In genomic region chr12:6869049-6870021, GRCh38 we compare ENCODE assay signal across 8 cellular contexts. TPM values are rescaled to one million over a fixed set of nuclear protein-coding genes. Genes with fewer than 3 reads are reported as not detected.
DNase-seq lines count a peak whose midpoint lies in the region; ATAC-seq and TF ChIP-seq lines count a peak whose summit lies in the region.

No MANE protein-coding gene starts in this region.

- POLR2A ChIA-PET in SK-N-SH (lab: Yijun Ruan, JAX) = interaction anchor here (0.6 to 2.6 kb wide), 15 partner anchors 10 to 146 kb away, joined by 3 to 19 read pairs (median 4); partner anchors contain the start of genes C12orf57, CDCA3, COPS7A and MLF2

- peak; percentile 73 for TF ChIP-seq RAD21 in SK-N-SH (IDR thresholded peaks at IDR 0.05; ENCODE audit: low read length)

- CTCF ChIA-PET in SK-N-SH (lab: Yijun Ruan, JAX) = interaction anchor here (0.6 to 10.9 kb wide), 35 partner anchors 9 to 318 kb away, joined by 3 to 164 read pairs (median 5); partner anchors contain the start of genes C12orf57, CDCA3, ENO2 and LRRC23

- no peak overlapping the region for H2AFZ ChIP-seq in SK-N-SH (ENCODE audit: low read depth)

- peaks cover 56% of the 10 kb centered on the region for H3K4me1 Mint-ChIP-seq in activated naive CD8-positive, alpha-beta T cell (ENCODE audit: low read depth)
- peaks cover 31% of the 10 kb centered on the region for H3K4me1 Mint-ChIP-seq in type B pancreatic cell (ENCODE audit: unreplicated experiment)

- no peaks in the 10 kb centered on the region for H3K9me2 ChIP-seq in SK-N-SH

- H3K4me1 ChIP-seq in SK-N-SH (ENCODE audit: control insufficient read depth in 1 of 2, insufficient read depth in 2 of 2, low read depth in 1 of 2, low read length in 1 of 2) = peaks cover 34 to 46% of the 10 kb centered on the region in 2 experiments
- peaks cover 32 to 65% (median 56%) of the 10 kb centered on the region in 9 donors for H3K4me1 ChIP-seq in heart right ventricle

- H3K9me3 ChIP-seq in SK-N-SH = no peaks in the 10 kb centered on the region
- no peaks in the 10 kb centered on the region for H3K9me3 ChIP-seq in heart right ventricle

- H3K27me3 Mint-ChIP-seq in activated naive CD8-positive, alpha-beta T cell = no peaks in the 10 kb centered on the region
- H3K27me3 Mint-ChIP-seq in type B pancreatic cell = no peaks in the 10 kb centered on the region

- peak overlapping the region; percentile 84 for H3K27ac Mint-ChIP-seq in activated naive CD8-positive, alpha-beta T cell
- H3K27ac Mint-ChIP-seq in type B pancreatic cell = peak overlapping the region; percentile 94

- TF ChIP-seq CTCF in SK-N-SH (IDR thresholded peaks at IDR 0.05) = peak; percentile 91
- TF ChIP-seq CTCF in heart right ventricle (IDR thresholded peaks at IDR 0.05) = peak; percentile 81 to 95 (median 92)
- peak; percentile 95 for TF ChIP-seq CTCF in type B pancreatic cell (conservative IDR thresholded peaks at IDR 0.05)

- H4K20me1 ChIP-seq in SK-N-SH (ENCODE audit: insufficient read depth) = peaks cover 44% of the 10 kb centered on the region

- no peaks in the 10 kb centered on the region for H3K9me3 Mint-ChIP-seq in activated naive CD8-positive, alpha-beta T cell (ENCODE audit: low read depth)
- no peaks in the 10 kb centered on the region for H3K9me3 Mint-ChIP-seq in type B pancreatic cell

- H3K4me3 ChIP-seq in SK-N-SH (ENCODE audit: low read depth in 2 of 2, low read length in 1 of 2) (peak overlapping the region; percentile 91 to 99), heart right ventricle (peak overlapping the region; percentile 81 to 100 (median 98))

- 40% methylated on average over 9 of the region's 12 CpGs for WGBS in SK-N-SH (ENCODE audit: low lambda C conversion rate)
- 31 to 32% methylated on average over 12 of the region's 12 CpGs for WGBS in heart right ventricle, 2 donors

- H3K4me3 Mint-ChIP-seq in activated naive CD8-positive, alpha-beta T cell = peak overlapping the region; percentile 93
- H3K4me3 Mint-ChIP-seq in type B pancreatic cell = peak overlapping the region; percentile 97

- no peak for TF ChIP-seq EP300 in SK-N-SH (IDR thresholded peaks at IDR 0.05; ENCODE audit: borderline replicate concordance in 1 of 2, low read depth in 1 of 2, low read length in 1 of 2)

- intact Hi-C loops in heart right ventricle (cut with DNase I) (loop anchor here in 4 of 10 donors (2.0 to 10.0 kb wide), 5 partner anchors 58 to 98 kb away; partner anchors contain the start of genes ATN1 (in 1 of the 4), C12orf57 (in 1 of the 4) and RNU7-1 (in 1 of the 4)), posterior cingulate gyrus (cut with DNase I) (no loop called here)

- peaks cover 41% of the 10 kb centered on the region for H3F3A ChIP-seq in SK-N-SH (replicated peaks; ENCODE audit: insufficient read depth)

- H3K27ac ChIP-seq in SK-N-SH (ENCODE audit: low read depth in 2 of 2, low read length in 1 of 2) (peak overlapping the region; percentile 84 to 95; a peak in 2 of 4 replicates), heart right ventricle (peak overlapping the region in 9 of 10 donors; percentile 98 to 100 (median 100))

- peak; percentile 71 for DNase-seq in EL
- peak; percentile 94 for DNase-seq in NAMALWA (ENCODE audit: low spot score)
- DNase-seq in SK-N-SH = peak; percentile 82
- DNase-seq in heart right ventricle = peak; percentile 71 to 78
- peak; percentile 48 to 96 (median 80) for DNase-seq in posterior cingulate gyrus
- peak; percentile 90 for DNase-seq in type B pancreatic cell (ENCODE audit: extremely low spot score, unreplicated experiment)

- H3K9ac ChIP-seq in SK-N-SH = peak overlapping the region; percentile 100

- peaks cover 3% of the 10 kb centered on the region for H3K36me3 Mint-ChIP-seq in activated naive CD8-positive, alpha-beta T cell
- H3K36me3 Mint-ChIP-seq in type B pancreatic cell = peaks cover 36% of the 10 kb centered on the region

- ATAC-seq in heart right ventricle = peak in 2 of 8 donors; percentile 1 to 4
- no peak for ATAC-seq in GM19328 (IDR thresholded peaks at IDR 0.05; ENCODE audit: unreplicated experiment)

- H3K79me2 ChIP-seq in SK-N-SH (ENCODE audit: insufficient read depth) = peaks cover 57% of the 10 kb centered on the region

- no peaks in the 10 kb centered on the region for H3K27me3 ChIP-seq in SK-N-SH (ENCODE audit: insufficient read depth)
- no peaks in the 10 kb centered on the region for H3K27me3 ChIP-seq in heart right ventricle

- H3K36me3 ChIP-seq in SK-N-SH (replicated peaks in 1 of 2; ENCODE audit: control insufficient read depth in 1 of 2, insufficient read depth in 2 of 2, low read length in 1 of 2) (peaks cover 16 to 30% of the 10 kb centered on the region in 2 experiments), heart right ventricle (peaks cover 0 to 50% (median 26%) of the 10 kb centered on the region in 9 donors)

- H3K4me2 ChIP-seq in SK-N-SH = peak overlapping the region; percentile 99

TF ChIP-seq in SK-N-SH, 30 proteins besides CTCF, POLR2A, EP300 and RAD21:
- TF ChIP-seq SMC3 (IDR thresholded peaks at IDR 0.05; ENCODE audit: low read depth, low read length) (peak; percentile 42), RCOR1 (IDR thresholded peaks at IDR 0.05; ENCODE audit: low read length) (no peak), SIN3A (IDR thresholded peaks at IDR 0.05; ENCODE audit: borderline replicate concordance, low read depth, low read length) (0 out of 2 replicates have a peak, but pooled peaks have one; percentile 44), FOSL2 (IDR thresholded peaks at IDR 0.05; ENCODE audit: borderline replicate concordance, low read depth) (no peak)
- TF ChIP-seq, protein P1, sequence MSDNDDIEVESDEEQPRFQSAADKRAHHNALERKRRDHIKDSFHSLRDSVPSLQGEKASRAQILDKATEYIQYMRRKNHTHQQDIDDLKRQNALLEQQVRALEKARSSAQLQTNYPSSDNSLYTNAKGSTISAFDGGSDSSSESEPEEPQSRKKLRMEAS (IDR thresholded peaks at IDR 0.05; ENCODE audit: low read depth) = 0 out of 2 replicates have a peak, but pooled peaks have one; percentile 18

RNA-seq across cellular contexts. Expression of gene TPI1, which starts 2.0 kb away (rescaled TPM):
- polyA plus RNA-seq in SK-N-SH (2012; rRNA removed) = 1,175 and 1,316 TPM in 2 replicates
- 1,053 and 1,239 TPM in 2 replicates for polyA plus RNA-seq in SK-N-SH (2012; cell fraction: cytosol; rRNA removed)
- 674 and 733 TPM in 2 replicates for polyA plus RNA-seq in SK-N-SH (2012; cell fraction: nucleus; rRNA removed)
- total RNA-seq in heart right ventricle = 1,000 to 10,000 TPM in 1 of 10 donors, 100 to 1,000 TPM in 9; 739 to 1,044 (median 839) TPM
- 1,000 to 10,000 TPM in 1 of 2 donors, 100 to 1,000 TPM in 1; 367 to 1,432 TPM for polyA plus RNA-seq in heart right ventricle
- total RNA-seq in type B pancreatic cell (ENCODE audit: low replicate concordance) = 565 and 954 TPM in 2 replicates

RNA-seq across cellular contexts. Expression of gene SPSB2, which starts 3.8 kb away (rescaled TPM):
- polyA plus RNA-seq in SK-N-SH (2012; rRNA removed) (16.9 and 19.6 TPM in 2 replicates), heart right ventricle (1 to 10 TPM; 5.4 to 5.6 TPM)
- 9.4 and 14.5 TPM in 2 replicates for polyA plus RNA-seq in SK-N-SH (2012; cell fraction: cytosol; rRNA removed)
- 19.3 and 25.6 TPM in 2 replicates for polyA plus RNA-seq in SK-N-SH (2012; cell fraction: nucleus; rRNA removed)
- total RNA-seq in heart right ventricle (1 to 10 TPM; 2.0 to 5.6 (median 3.4) TPM), type B pancreatic cell (ENCODE audit: low replicate concordance) (6.5 and 13.9 TPM in 2 replicates)

RNA-seq across cellular contexts. Expression of gene USP5, which starts 17.4 kb away (rescaled TPM):
- polyA plus RNA-seq in SK-N-SH (2012; rRNA removed) = 97.2 and 100 TPM in 2 replicates
- polyA plus RNA-seq in SK-N-SH (2012; cell fraction: cytosol; rRNA removed) = 46.4 and 64.2 TPM in 2 replicates
- polyA plus RNA-seq in SK-N-SH (2012; cell fraction: nucleus; rRNA removed) = 203 and 208 TPM in 2 replicates
- 10 to 100 TPM; 64.8 to 95.5 (median 74.1) TPM for total RNA-seq in heart right ventricle
- polyA plus RNA-seq in heart right ventricle = 10 to 100 TPM; 17.6 to 37.4 TPM
- 121 and 198 TPM in 2 replicates for total RNA-seq in type B pancreatic cell (ENCODE audit: low replicate concordance)

RNA-seq across cellular contexts. Expression of gene CDCA3, which starts 18.2 kb away (rescaled TPM):
- polyA plus RNA-seq in SK-N-SH (2012; rRNA removed) (33.0 and 34.0 TPM in 2 replicates), heart right ventricle (1 to 10 TPM in 1 of 2 donors, under 1 TPM in 1; 0.45 to 1.5 TPM)
- polyA plus RNA-seq in SK-N-SH (2012; cell fraction: cytosol; rRNA removed) = 18.8 and 25.0 TPM in 2 replicates
- 49.3 and 55.0 TPM in 2 replicates for polyA plus RNA-seq in SK-N-SH (2012; cell fraction: nucleus; rRNA removed)
- total RNA-seq in heart right ventricle (1 to 10 TPM in 3 of 10 donors, under 1 TPM in 6, not detected in 1; 0.22 to 4.0 (median 0.55) TPM), type B pancreatic cell (ENCODE audit: low replicate concordance) (31.7 and 33.5 TPM in 2 replicates)

RNA-seq across cellular contexts. Expression of gene GNB3, which starts 28.6 kb away (rescaled TPM):
- polyA plus RNA-seq in SK-N-SH (2012; rRNA removed) (12.9 and 13.8 TPM in 2 replicates), heart right ventricle (10 to 100 TPM in 1 of 2 donors, 1 to 10 TPM in 1; 1.9 to 15.0 TPM)
- 1.6 and 3.0 TPM in 2 replicates for polyA plus RNA-seq in SK-N-SH (2012; cell fraction: cytosol; rRNA removed)
- 93.1 and 96.5 TPM in 2 replicates for polyA plus RNA-seq in SK-N-SH (2012; cell fraction: nucleus; rRNA removed)
- total RNA-seq in heart right ventricle (10 to 100 TPM in 2 of 10 donors, 1 to 10 TPM in 8; 2.4 to 14.6 (median 7.5) TPM), type B pancreatic cell (ENCODE audit: low replicate concordance) (6.3 and 25.2 TPM in 2 replicates)
